In genomic region chr14:68624541-68625220, GRCh38 we compare ENCODE assay signal across 13 cellular contexts.
DNase-seq lines count a peak whose midpoint lies in the region; ATAC-seq, FAIRE-seq and TF ChIP-seq lines count a peak whose summit lies in the region.
"Had no signal": no experiment of that assay in that cellular context is flagged by ENCODE, and none has a peak within 500 bp of the region (broad histone marks: within the 10 kb centered on the region; RNA-seq: fewer than 3 reads in every experiment).

No MANE protein-coding gene starts in this region.

- H3K9me3 ChIP-seq in K562 (replicated peaks; ENCODE audit: control insufficient read depth, insufficient read depth, low read depth, low read length): no peaks in the 10 kb centered on the region
- H3K9me3 ChIP-seq in H1 (ENCODE audit: insufficient read depth in 2 of 2, low read depth in 1 of 2, low read length in 1 of 2): no peaks in the 10 kb centered on the region
- no peaks in the 10 kb centered on the region for H3K9me3 ChIP-seq in uterus
- H3K9me3 ChIP-seq in testis: no peaks in the 10 kb centered on the region

- H3K18ac ChIP-seq in H1 (ENCODE audit: extremely low read depth, low read length): peak overlapping the region; percentile 71; the same call in 1 of the 2 replicates

- H3K4me2 ChIP-seq in K562 (ENCODE audit: insufficient read depth, low read length): no peak overlapping the region
- no peak overlapping the region for H3K4me2 ChIP-seq in H1 (ENCODE audit: insufficient read depth in 1 of 2, low read depth in 2 of 2, low read length in 2 of 2)
- H3K4me2 ChIP-seq: BLaER1, PC-9 had no signal

- no peaks in the 10 kb centered on the region; the same call in 1 of the 2 replicates for H3K79me1 ChIP-seq in H1 (ENCODE audit: low read depth, low read length)

- ATAC-seq in K562: no peak

- peaks cover 3% of the 10 kb centered on the region for H3K27me3 Mint-ChIP-seq in activated T-cell treated with anti-CD3 and anti-CD28 coated beads, Interleukin-2, amount 50 U/mL, for 24 hours

- WGBS in K562 (ENCODE audit: insufficient coverage, low coverage, missing lambda C conversion rate): 72% methylated on average over 11 of the region's 11 CpGs
- 95% methylated on average over 11 of the region's 11 CpGs; no CpG with 5 or more reads in 1 of the 2 experiments for WGBS in H1 (ENCODE audit: extremely low coverage in 1 of 2, insufficient coverage in 1 of 2, insufficient read length in 1 of 2, insufficient replicate concordance in 2 of 2, low coverage in 1 of 2, low lambda C conversion rate in 2 of 2, missing lambda C conversion rate in 1 of 2), 2 experiments
- WGBS in testis, 2 donors: 82 to 90% methylated on average over 11 of the region's 11 CpGs

- TF ChIP-seq EP300 in K562 (IDR thresholded peaks at IDR 0.05; ENCODE audit: low read length): no peak
- TF ChIP-seq EP300 in H1 (IDR thresholded peaks at IDR 0.05; ENCODE audit: borderline replicate concordance in 1 of 2, low read depth in 2 of 2, low read length in 2 of 2): no peak

- no peak overlapping the region for H3K23ac ChIP-seq in H1 (ENCODE audit: insufficient read length)

- H3K23me2 ChIP-seq in H1 (ENCODE audit: low read depth, low read length): peaks cover 5% of the 10 kb centered on the region; the same call in 1 of the 2 replicates

- 0 out of 2 replicates have a peak overlapping the region, but pooled peaks have one; percentile 39 for H2BK12ac ChIP-seq in H1 (ENCODE audit: low read depth, low read length)

- TF ChIP-seq POLR2A in K562 (conservative IDR thresholded peaks at IDR 0.05) (no peak), H1 (IDR thresholded peaks at IDR 0.05; ENCODE audit: control extremely low read depth in 1 of 2, low read depth in 2 of 2, low read length in 2 of 2) (no peak), uterus (IDR thresholded peaks at IDR 0.05) (no peak), testis (IDR thresholded peaks at IDR 0.05) (no peak)

- intact Hi-C loops in K562 (cut with micrococcal nuclease): no loop called here
- intact Hi-C loops in uterus (cut with DNase I; ENCODE audit: low total_unique reads): no loop called here
- intact Hi-C loops in testis (cut with DNase I; ENCODE audit: low total_unique reads): no loop called here

- no peak overlapping the region for H3K4ac ChIP-seq in H1 (replicated peaks; ENCODE audit: insufficient read length, low read depth, low read length)

- H3K9me3 Mint-ChIP-seq in activated T-cell treated with anti-CD3 and anti-CD28 coated beads, Interleukin-2, amount 50 U/mL, for 24 hours: no peaks in the 10 kb centered on the region

- no TSS peak for BruUV-seq in K562 (replicated peaks; lab: Mats Ljungman, UMichigan)

- no peak overlapping the region for H4K91ac ChIP-seq in H1 (replicated peaks; ENCODE audit: insufficient read length, low read length)

- H4K8ac ChIP-seq in H1 (ENCODE audit: extremely low read depth, insufficient read depth, low read length): no peak overlapping the region

- DNase-seq in K562 (ENCODE audit: extremely low read depth in 1 of 4, low spot score in 3 of 4) (no peak), H1 (ENCODE audit: low read depth in 1 of 2, low spot score in 2 of 2) (peak in 1 of 2 experiments; percentile 23), medulla oblongata (ENCODE audit: extremely low spot score) (peak; percentile 49), uterus (peak in 1 of 2 donors; percentile 19), NCI-H2227 treated with DMSO at 0.1 percent for 48 hours (lab: John Stamatoyannopoulos, UW) (no peak), testis (no peak)
- no peak for DNase-seq in activated T-cell treated with anti-CD3 and anti-CD28 coated beads, Interleukin-2, amount 50 U/mL, for 24 hours
- DNase-seq: GOT3, NCI-H146, NCI-H345, NCI-H69 had no signal

- H3K4me3 ChIP-seq in K562: no peak overlapping the region
- no peak overlapping the region for H3K4me3 ChIP-seq in H1 (ENCODE audit: extremely low read depth in 1 of 4, insufficient read depth in 2 of 4, low read depth in 3 of 4, low read length in 4 of 4)
- H3K4me3 ChIP-seq in uterus: no peak overlapping the region
- H3K4me3 ChIP-seq in testis: no peak overlapping the region
- H3K4me3 ChIP-seq: BLaER1, PC-9 had no signal

- no peak overlapping the region for H2BK5ac ChIP-seq in H1 (ENCODE audit: low read depth, low read length)

- H2BK15ac ChIP-seq in H1 (ENCODE audit: low read length): no peak overlapping the region

- H3K36me3 ChIP-seq in K562 (ENCODE audit: control insufficient read depth, insufficient read depth, low read length): no peaks in the 10 kb centered on the region
- no peaks in the 10 kb centered on the region for H3K36me3 ChIP-seq in H1 (ENCODE audit: control insufficient read depth in 2 of 4, insufficient read depth in 4 of 4, low read length in 3 of 4)
- H3K36me3 ChIP-seq in uterus: no peaks in the 10 kb centered on the region
- H3K36me3 ChIP-seq in testis (ENCODE audit: low read depth, missing control alignments): no peaks in the 10 kb centered on the region
- H3K36me3 ChIP-seq: BLaER1 had no signal

- H3K56ac ChIP-seq in H1 (replicated peaks; ENCODE audit: insufficient read length, low read depth, low read length): no peak overlapping the region

- H2BK120ac ChIP-seq in H1 (replicated peaks; ENCODE audit: low read depth, low read length): no peak overlapping the region

- POLR2A ChIA-PET in K562 (lab: Yijun Ruan, JAX) (no interaction called here), H1 (lab: Charles Lee; ENCODE audit: partially characterized antibody) (no interaction called here)

- H3K27ac Mint-ChIP-seq in activated T-cell treated with anti-CD3 and anti-CD28 coated beads, Interleukin-2, amount 50 U/mL, for 24 hours: no peak overlapping the region

- H2AFZ ChIP-seq in K562 (ENCODE audit: low read depth, low read length) (no peak overlapping the region), H1 (ENCODE audit: low read length) (no peak overlapping the region)
- H2AFZ ChIP-seq: PC-9 had no signal

- no peak overlapping the region for H4K5ac ChIP-seq in H1 (ENCODE audit: insufficient read length, low read depth, low read length)

- no peak for TF ChIP-seq CTCF in K562 (IDR thresholded peaks at IDR 0.05 in 2 of 3, conservative IDR thresholded peaks at IDR 0.05 in 1 of 3; ENCODE audit: insufficient read depth in 2 of 3, low read depth in 1 of 3, low read length in 3 of 3)
- no peak for TF ChIP-seq CTCF in H1 (IDR thresholded peaks at IDR 0.05; ENCODE audit: control extremely low read depth in 1 of 3, insufficient read depth in 1 of 3, low read depth in 1 of 3, low read length in 3 of 3)
- TF ChIP-seq CTCF in uterus (IDR thresholded peaks at IDR 0.05): no peak
- no peak for TF ChIP-seq CTCF in testis (IDR thresholded peaks at IDR 0.05)

- no peaks in the 10 kb centered on the region for H3K79me2 ChIP-seq in K562 (ENCODE audit: control insufficient read depth, insufficient read depth, low read length)
- H3K79me2 ChIP-seq in H1 (ENCODE audit: control insufficient read depth in 1 of 2, insufficient read depth in 2 of 2, low read length in 2 of 2): no peaks in the 10 kb centered on the region

- H4K20me1 ChIP-seq in K562 (replicated peaks; ENCODE audit: control insufficient read depth, insufficient read depth, low read length) (no peaks in the 10 kb centered on the region), H1 (replicated peaks in 1 of 2; ENCODE audit: control insufficient read depth in 1 of 2, insufficient read depth in 2 of 2, low read length in 2 of 2) (no peaks in the 10 kb centered on the region)
- H4K20me1 ChIP-seq: BLaER1 had no signal

- H3K36me3 Mint-ChIP-seq in activated T-cell treated with anti-CD3 and anti-CD28 coated beads, Interleukin-2, amount 50 U/mL, for 24 hours (ENCODE audit: low read depth): no peaks in the 10 kb centered on the region

- no peak overlapping the region for H3K27ac ChIP-seq in K562 (ENCODE audit: extremely low read depth, low read depth, low read length)
- no peak overlapping the region for H3K27ac ChIP-seq in H1 (ENCODE audit: low read depth, low read length)
- peak overlapping the region; percentile 71 to 86 for H3K27ac ChIP-seq in uterus
- H3K27ac ChIP-seq in testis: no peak overlapping the region
- H3K27ac ChIP-seq: BLaER1, PC-9 had no signal

- TF ChIP-seq RAD21 in K562 (CRISPR knock-in tag; conservative IDR thresholded peaks at IDR 0.05 in 1 of 2, IDR thresholded peaks at IDR 0.05 in 1 of 2) (no peak), H1 (IDR thresholded peaks at IDR 0.05 in 1 of 2, conservative IDR thresholded peaks at IDR 0.05 in 1 of 2; ENCODE audit: low read depth in 2 of 2, low read length in 2 of 2) (no peak)

- no peak overlapping the region for H3K9ac ChIP-seq in K562 (ENCODE audit: insufficient read depth in 1 of 2, low read depth in 2 of 2, low read length in 2 of 2)
- no peak overlapping the region for H3K9ac ChIP-seq in H1 (replicated peaks in 1 of 4; ENCODE audit: extremely low read depth in 1 of 4, low read depth in 3 of 4, low read length in 3 of 4)
- H3K9ac ChIP-seq: BLaER1 had no signal

- H2AK5ac ChIP-seq in H1 (ENCODE audit: low read depth, low read length): no peak overlapping the region

- FAIRE-seq in K562 (lab: Jason Lieb, UNC) (no peak), H1 (lab: Jason Lieb, UNC) (no peak)

- CTCF ChIA-PET in K562 (lab: Yijun Ruan, JAX; ENCODE audit: low intra/inter-chr PET ratio) (no interaction called here), H1 (lab: Charles Lee; ENCODE audit: partially characterized antibody) (interaction anchor here (0.7 to 1.6 kb wide), 8 partner anchors 9 to 165 kb away, joined by 3 to 4 read pairs (median 3); no protein-coding TSS in a partner anchor)

- peaks cover 16% of the 10 kb centered on the region for H3K4me1 Mint-ChIP-seq in activated T-cell treated with anti-CD3 and anti-CD28 coated beads, Interleukin-2, amount 50 U/mL, for 24 hours (ENCODE audit: low read depth)

- no peak overlapping the region for H2BK20ac ChIP-seq in H1 (ENCODE audit: low read length)

- no peak overlapping the region for H3K14ac ChIP-seq in H1 (ENCODE audit: insufficient read length)

- H3K27me3 ChIP-seq in K562 (ENCODE audit: control insufficient read depth in 2 of 2, insufficient read depth in 2 of 2, low read length in 2 of 2) (no peaks in the 10 kb centered on the region), H1 (replicated peaks in 1 of 4; ENCODE audit: control insufficient read depth in 3 of 4, extremely low read depth in 1 of 4, insufficient read depth in 3 of 4, low read length in 3 of 4) (no peaks in the 10 kb centered on the region), uterus (no peaks in the 10 kb centered on the region), testis (no peaks in the 10 kb centered on the region)
- H3K27me3 ChIP-seq: BLaER1 had no signal

- H3K4me1 ChIP-seq in K562 (replicated peaks in 1 of 2; ENCODE audit: control insufficient read depth in 2 of 2, insufficient read depth in 2 of 2, low read length in 2 of 2) (peaks cover 10 to 15% of the 10 kb centered on the region in 2 experiments; a peak in 4 of 5 replicates), H1 (replicated peaks in 1 of 4; ENCODE audit: control insufficient read depth in 3 of 4, insufficient read depth in 4 of 4, low read length in 3 of 4) (peaks cover 4 to 14% (median 7%) of the 10 kb centered on the region in 4 experiments; a peak in 5 of 7 replicates), uterus (peaks cover 0 to 9% of the 10 kb centered on the region in 2 donors), testis (peaks cover 30% of the 10 kb centered on the region)

- no peak overlapping the region for H3K4me3 Mint-ChIP-seq in activated T-cell treated with anti-CD3 and anti-CD28 coated beads, Interleukin-2, amount 50 U/mL, for 24 hours

- no peaks in the 10 kb centered on the region for H3K9me1 ChIP-seq in K562 (ENCODE audit: control insufficient read depth, insufficient read depth, low read length)

- in situ Hi-C loops in K562 (cut with MboI): no loop called here

Comparison
In these comparisons a context has a peak if more than half of its experiments do, and no peak if none do; other contexts are left out.
1. H3K27ac ChIP-seq: peak in uterus (2 of 2); none in K562 (single experiment), H1 (single experiment) and testis (0 of 2).
2. Of the 49 proteins assayed by ChIP-seq in both K562 and H1: peak only in K562: NRF1; only in H1: none; in both: none; in neither: 48.